2 cellular contexts compared by ENCODE assay signal in the genomic region with DNA sequence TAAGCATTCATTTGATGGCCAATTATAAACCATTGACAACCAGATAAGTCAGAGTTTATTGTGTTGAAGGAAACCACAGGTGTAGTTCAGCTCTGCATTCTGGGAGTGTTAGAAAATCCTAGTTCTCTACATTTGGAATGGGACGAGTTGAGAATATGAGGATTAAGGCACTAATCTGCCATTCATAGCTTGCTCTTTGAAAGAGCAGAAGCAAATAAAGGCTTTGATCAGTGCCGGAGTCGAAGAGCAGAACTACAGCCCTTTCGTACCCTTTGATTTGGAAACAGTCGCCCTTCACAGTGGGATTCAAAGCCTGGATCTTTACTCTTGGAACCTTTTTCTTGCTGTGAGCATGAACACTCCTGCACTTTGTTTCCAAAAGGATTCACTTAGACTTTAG.
TF ChIP-seq lines count a peak whose summit lies in the region.

No MANE protein-coding gene starts in this region.

TF ChIP-seq in GM23338, 12 proteins besides CTCF, POLR2A, EP300 and RAD21:
- TF ChIP-seq STAT1 (IDR thresholded peaks at IDR 0.05; ENCODE audit: unreplicated experiment) (no peak), NANOG (IDR thresholded peaks at IDR 0.05; ENCODE audit: borderline replicate concordance) (no peak), JUNB (IDR thresholded peaks at IDR 0.05; ENCODE audit: unreplicated experiment) (no peak), ZNF331 (CRISPR knock-in tag; IDR thresholded peaks at IDR 0.05; ENCODE audit: low read depth) (no peak)
- TF ChIP-seq, protein P1, sequence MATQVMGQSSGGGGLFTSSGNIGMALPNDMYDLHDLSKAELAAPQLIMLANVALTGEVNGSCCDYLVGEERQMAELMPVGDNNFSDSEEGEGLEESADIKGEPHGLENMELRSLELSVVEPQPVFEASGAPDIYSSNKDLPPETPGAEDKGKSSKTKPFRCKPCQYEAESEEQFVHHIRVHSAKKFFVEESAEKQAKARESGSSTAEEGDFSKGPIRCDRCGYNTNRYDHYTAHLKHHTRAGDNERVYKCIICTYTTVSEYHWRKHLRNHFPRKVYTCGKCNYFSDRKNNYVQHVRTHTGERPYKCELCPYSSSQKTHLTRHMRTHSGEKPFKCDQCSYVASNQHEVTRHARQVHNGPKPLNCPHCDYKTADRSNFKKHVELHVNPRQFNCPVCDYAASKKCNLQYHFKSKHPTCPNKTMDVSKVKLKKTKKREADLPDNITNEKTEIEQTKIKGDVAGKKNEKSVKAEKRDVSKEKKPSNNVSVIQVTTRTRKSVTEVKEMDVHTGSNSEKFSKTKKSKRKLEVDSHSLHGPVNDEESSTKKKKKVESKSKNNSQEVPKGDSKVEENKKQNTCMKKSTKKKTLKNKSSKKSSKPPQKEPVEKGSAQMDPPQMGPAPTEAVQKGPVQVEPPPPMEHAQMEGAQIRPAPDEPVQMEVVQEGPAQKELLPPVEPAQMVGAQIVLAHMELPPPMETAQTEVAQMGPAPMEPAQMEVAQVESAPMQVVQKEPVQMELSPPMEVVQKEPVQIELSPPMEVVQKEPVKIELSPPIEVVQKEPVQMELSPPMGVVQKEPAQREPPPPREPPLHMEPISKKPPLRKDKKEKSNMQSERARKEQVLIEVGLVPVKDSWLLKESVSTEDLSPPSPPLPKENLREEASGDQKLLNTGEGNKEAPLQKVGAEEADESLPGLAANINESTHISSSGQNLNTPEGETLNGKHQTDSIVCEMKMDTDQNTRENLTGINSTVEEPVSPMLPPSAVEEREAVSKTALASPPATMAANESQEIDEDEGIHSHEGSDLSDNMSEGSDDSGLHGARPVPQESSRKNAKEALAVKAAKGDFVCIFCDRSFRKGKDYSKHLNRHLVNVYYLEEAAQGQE (IDR thresholded peaks at IDR 0.05; ENCODE audit: unreplicated experiment) = no peak

TF ChIP-seq in H1, 55 proteins besides CTCF, POLR2A, EP300 and RAD21:
- TF ChIP-seq SIRT6 (IDR thresholded peaks at IDR 0.05; ENCODE audit: low read length) (no peak), JUN (IDR thresholded peaks at IDR 0.05; ENCODE audit: low read depth, low read length) (no peak), RNF2 (IDR thresholded peaks at IDR 0.05; ENCODE audit: borderline replicate concordance, low read depth, low read length, missing control alignments, poor library complexity, severe bottlenecking) (no peak), PHF8 (conservative IDR thresholded peaks at IDR 0.05; ENCODE audit: low read depth, low read length) (no peak), CREB1 (IDR thresholded peaks at IDR 0.05) (no peak), SAP30 (IDR thresholded peaks at IDR 0.05; ENCODE audit: insufficient read depth, insufficient replicate concordance, low read length) (no peak), YY1 (IDR thresholded peaks at IDR 0.05; ENCODE audit: low read depth, low read length) (no peak), SP4 (IDR thresholded peaks at IDR 0.05; ENCODE audit: low read length) (no peak), CBX5 (IDR thresholded peaks at IDR 0.05; ENCODE audit: low read depth, low read length) (no peak)
